ENCODE assay signal across 17 cellular contexts in the genomic region with DNA sequence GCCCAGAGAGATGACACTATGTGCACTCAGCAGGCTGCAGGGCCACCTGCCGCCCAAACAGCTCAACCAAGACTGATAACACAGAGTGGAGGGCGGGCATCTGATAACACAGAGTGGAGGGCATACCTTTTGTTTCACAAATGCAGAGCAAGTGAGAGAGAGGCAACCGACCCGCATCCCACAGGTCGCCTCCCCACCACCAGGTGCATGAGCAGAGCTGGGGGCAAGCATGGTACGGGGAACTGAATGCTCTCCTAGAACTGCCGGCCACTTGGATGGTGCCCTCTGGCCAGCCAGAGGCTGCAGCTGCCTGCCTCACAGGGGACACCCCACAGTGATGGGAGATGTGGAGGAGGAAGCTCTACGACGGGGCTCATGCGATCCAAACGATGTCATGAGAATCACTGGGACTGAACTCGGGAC.
"Had no signal": no experiment of that assay in that cellular context is flagged by ENCODE, and none has a peak within 500 bp of the region (broad histone marks: within the 10 kb centered on the region; RNA-seq: fewer than 3 reads in every experiment).

No MANE protein-coding gene starts in this region.

- H3K4me3 ChIP-seq: body of pancreas, coronary artery, smooth muscle cell, suprapubic skin had no signal

- DNase-seq: activated CD4-positive, alpha-beta T cell treated with anti-CD3 and anti-CD28 coated beads for 4 hours; activated CD8-positive, alpha-beta memory T cell treated with anti-CD3 and anti-CD28 coated beads, Interleukin-2, amount 50 U/mL, for 4 hours; activated CD8-positive, alpha-beta T cell treated with anti-CD3 and anti-CD28 coated beads, Interleukin-2, amount 10 ng/mL, durations not matched to agents 7 days and 5 days; activated gamma-delta T cell treated with Interleukin-2 at 50 U/mL for 16 hours; activated T-cell treated with anti-CD3 and anti-CD28 coated beads, Interleukin-2, amount 50 U/mL, for 48 hours; amniotic stem cell; body of pancreas; caudate nucleus; effector CD4-positive, alpha-beta T cell; foreskin fibroblast; hippocampal formation; nucleus accumbens; right cardiac atrium had no signal

- H3K4me1 ChIP-seq: body of pancreas, suprapubic skin had no signal

- H3K9me3 ChIP-seq: body of pancreas, suprapubic skin had no signal

- H3K27me3 ChIP-seq: body of pancreas, suprapubic skin had no signal

- ATAC-seq: activated CD8-positive, alpha-beta T cell treated with anti-CD3 and anti-CD28 coated beads, Interleukin-2, amount 10 ng/mL, durations not matched to agents 7 days and 5 days; body of pancreas; left ventricle myocardium superior; right cardiac atrium had no signal

- H3K27ac ChIP-seq: body of pancreas, coronary artery, suprapubic skin had no signal

- H3K4me2 ChIP-seq: smooth muscle cell had no signal
